ENCODE assay signal across 13 cellular contexts in the genomic region with DNA sequence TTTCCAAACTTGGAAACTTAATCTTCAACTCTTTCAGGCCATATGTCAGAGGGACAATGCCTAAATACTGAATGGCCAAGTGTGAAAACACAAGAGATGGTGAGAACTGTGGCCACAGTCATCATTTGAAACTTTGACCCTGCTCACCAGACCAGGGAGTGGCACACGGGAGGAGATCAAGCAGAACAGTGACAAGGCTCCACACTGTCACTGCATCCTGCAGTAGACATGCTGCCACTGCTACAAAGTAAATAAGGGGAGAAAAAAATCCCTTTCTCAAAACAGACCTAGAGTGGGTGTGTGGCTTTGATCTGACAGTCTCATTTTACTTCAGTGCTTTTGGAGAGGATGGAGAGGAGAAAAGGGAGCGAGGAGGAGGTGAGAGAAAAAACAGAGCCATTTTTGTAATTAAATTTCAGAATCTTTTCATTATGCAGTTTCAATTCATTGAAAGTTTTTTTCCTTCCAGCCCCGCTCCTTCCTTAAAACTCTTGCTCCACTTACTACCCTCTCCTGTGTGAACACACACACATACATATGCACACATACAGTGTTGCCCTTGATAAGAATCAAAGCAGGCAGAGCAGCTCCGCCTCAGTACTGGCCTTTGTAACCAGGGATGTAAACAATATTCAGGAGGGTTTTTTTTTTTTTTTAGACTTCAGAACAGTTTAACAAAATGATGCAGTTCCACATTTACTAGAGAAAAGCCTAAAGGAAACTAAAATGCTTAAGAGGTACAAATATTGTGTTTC.
A peak's percentile ranks its signal among the peaks of the same experiment; 100 is the strongest.
DNase-seq lines count a peak whose midpoint lies in the region; ATAC-seq and TF ChIP-seq lines count a peak whose summit lies in the region.
"Had no signal": no experiment of that assay in that cellular context is flagged by ENCODE, and none has a peak within 500 bp of the region (broad histone marks: within the 10 kb centered on the region; RNA-seq: fewer than 3 reads in every experiment).

No MANE protein-coding gene starts in this region.

- in situ Hi-C loops in GM13976 (cut with MboI; ENCODE audit: low sequenced_read_pairs, unreplicated experiment): no loop called here

- ATAC-seq in GM19324 (IDR thresholded peaks at IDR 0.05; ENCODE audit: low FRiP score, unreplicated experiment) (peak; percentile 99), HG02759 (IDR thresholded peaks at IDR 0.05; ENCODE audit: unreplicated experiment) (peak; percentile 99), HG03460 (IDR thresholded peaks at IDR 0.05; ENCODE audit: unreplicated experiment) (peak; percentile 86)
- ATAC-seq: sciatic nerve had no signal

- TF ChIP-seq CTCF in GM13976 (IDR thresholded peaks at IDR 0.05; ENCODE audit: borderline replicate concordance, control extremely low read depth, extremely low read depth, insufficient read depth, missing control alignments): no peak

- DNase-seq in GM13976 (ENCODE audit: low spot score) (peak; percentile 17), NOMO-1 treated with dmso at 0.1 percent for 144 hours (lab: John Stamatoyannopoulos, UW; ENCODE audit: unreplicated experiment) (no peak), putamen (ENCODE audit: low spot score) (no peak)
- no peak for DNase-seq in activated CD8-positive, alpha-beta memory T cell treated with anti-CD3 and anti-CD28 coated beads for 24 hours
- no peak for DNase-seq in activated CD4-positive, CD25-positive, alpha-beta regulatory T cell treated with anti-CD3 and anti-CD28 coated beads, Interleukin-2, amount 50 U/mL, for 72 hours
- DNase-seq: activated CD4-positive, alpha-beta T cell treated with anti-CD3 and anti-CD28 coated beads, Interleukin-2, amount 50 U/mL, for 4 hours; effector CD8-positive, alpha-beta T cell; NCI-H2029 treated with DMSO at 0.1 percent for 48 hours; SHP77 had no signal
